In the genomic region with DNA sequence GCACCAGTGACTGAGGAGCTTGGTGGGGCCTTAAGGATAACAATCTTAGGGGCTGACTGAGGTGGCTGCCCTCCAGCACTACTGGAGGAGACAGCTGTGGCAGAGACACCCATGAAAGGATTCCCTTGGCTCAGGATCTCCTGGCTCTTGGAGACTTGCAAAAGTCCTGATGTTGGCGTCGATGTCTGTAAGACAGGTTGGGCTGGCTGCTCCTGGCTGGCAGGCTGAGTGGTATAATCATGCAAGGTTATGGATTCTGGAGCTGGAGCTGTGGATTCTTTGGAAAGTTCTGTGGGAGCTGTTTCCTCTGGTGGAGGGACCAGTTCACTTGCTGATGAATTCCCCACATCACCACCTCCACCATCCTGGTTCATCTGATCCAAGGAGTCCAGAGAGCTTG, we compare ENCODE assay signal across 20 cellular contexts. TPM values are rescaled to one million over a fixed set of nuclear protein-coding genes. Genes with fewer than 3 reads are reported as not detected.
DNase-seq lines count a peak whose midpoint lies in the region; ATAC-seq and TF ChIP-seq lines count a peak whose summit lies in the region.
"Had no signal": no experiment of that assay in that cellular context is flagged by ENCODE, and none has a peak within 500 bp of the region (broad histone marks: within the 10 kb centered on the region; RNA-seq: fewer than 3 reads in every experiment).

No MANE protein-coding gene starts in this region.

- no peaks in the 10 kb centered on the region for H4K20me1 ChIP-seq in mammary epithelial cell (ENCODE audit: insufficient read depth, low read length)

- H3K4me3 ChIP-seq in cardiac muscle cell (no peak overlapping the region), right atrium auricular region (no peak overlapping the region), mammary epithelial cell (replicated peaks in 1 of 3; ENCODE audit: insufficient read depth in 1 of 3, low read depth in 2 of 3, low read length in 3 of 3) (no peak overlapping the region), prostate gland (no peak overlapping the region)
- H3K4me3 ChIP-seq: A549 had no signal

- WGBS in mammary epithelial cell (ENCODE audit: low coverage, missing lambda C conversion rate): 40% methylated on average over 2 of the region's 2 CpGs
- WGBS in prostate gland: 44% methylated on average over 2 of the region's 2 CpGs

- dilution Hi-C loops in mammary epithelial cell (cut with HindIII; ENCODE audit: low sequenced_read_pairs): no loop called here

- no peaks in the 10 kb centered on the region for H3K9me3 Mint-ChIP-seq in activated T-cell treated with anti-CD3 and anti-CD28 coated beads, Interleukin-2, amount 50 U/mL, for 24 hours
- H3K9me3 Mint-ChIP-seq: CD8-positive, alpha-beta T cell; HFFc6 had no signal

- H3K9ac ChIP-seq in mammary epithelial cell (ENCODE audit: insufficient read depth, low read length): no peak overlapping the region

- peaks cover 38% of the 10 kb centered on the region for H3K4me1 Mint-ChIP-seq in activated T-cell treated with anti-CD3 and anti-CD28 coated beads, Interleukin-2, amount 50 U/mL, for 24 hours (ENCODE audit: low read depth)

- H3K4me3 Mint-ChIP-seq in activated T-cell treated with anti-CD3 and anti-CD28 coated beads, Interleukin-2, amount 50 U/mL, for 24 hours: no peak overlapping the region
- H3K4me3 Mint-ChIP-seq: CD8-positive, alpha-beta T cell; HFFc6 had no signal

- no peak overlapping the region for H2AFZ ChIP-seq in mammary epithelial cell (ENCODE audit: low read depth, low read length)

- peaks cover 77% of the 10 kb centered on the region for H3K79me2 ChIP-seq in mammary epithelial cell (ENCODE audit: insufficient read depth, low read length)

- no peak for TF ChIP-seq CTCF in cardiac muscle cell (IDR thresholded peaks at IDR 0.05; ENCODE audit: low read depth, low read length)
- no peak for TF ChIP-seq CTCF in right atrium auricular region (IDR thresholded peaks at IDR 0.05)
- no peak for TF ChIP-seq CTCF in mammary epithelial cell (conservative IDR thresholded peaks at IDR 0.05 in 1 of 2, IDR thresholded peaks at IDR 0.05 in 1 of 2; ENCODE audit: extremely low read depth in 1 of 2, insufficient read depth in 1 of 2, low read depth in 1 of 2, low read length in 2 of 2)
- no peak for TF ChIP-seq CTCF in prostate gland (IDR thresholded peaks at IDR 0.05)

- H3K27ac Mint-ChIP-seq in activated T-cell treated with anti-CD3 and anti-CD28 coated beads, Interleukin-2, amount 50 U/mL, for 24 hours: peak overlapping the region; percentile 56
- H3K27ac Mint-ChIP-seq: CD8-positive, alpha-beta T cell had no signal

- peak overlapping the region; percentile 76 for H3K27ac ChIP-seq in cardiac muscle cell
- H3K27ac ChIP-seq in right atrium auricular region: no peak overlapping the region
- no peak overlapping the region for H3K27ac ChIP-seq in mammary epithelial cell (ENCODE audit: insufficient read depth, low read depth, low read length)
- no peak overlapping the region for H3K27ac ChIP-seq in prostate gland
- H3K27ac ChIP-seq: 22Rv1, A549, HL-60 had no signal

- H3K36me3 Mint-ChIP-seq in activated T-cell treated with anti-CD3 and anti-CD28 coated beads, Interleukin-2, amount 50 U/mL, for 24 hours (ENCODE audit: low read depth): peaks cover 83% of the 10 kb centered on the region

- no peaks in the 10 kb centered on the region for H3K27me3 Mint-ChIP-seq in activated T-cell treated with anti-CD3 and anti-CD28 coated beads, Interleukin-2, amount 50 U/mL, for 24 hours

- H3K36me3 ChIP-seq in cardiac muscle cell (peaks cover 48% of the 10 kb centered on the region), right atrium auricular region (peaks cover 53% of the 10 kb centered on the region), mammary epithelial cell (ENCODE audit: insufficient read depth, low read length) (peaks cover 20% of the 10 kb centered on the region), prostate gland (peaks cover 4 to 23% of the 10 kb centered on the region in 2 donors)

- no peaks in the 10 kb centered on the region for H3K9me3 ChIP-seq in cardiac muscle cell (ENCODE audit: low read depth)
- no peaks in the 10 kb centered on the region for H3K9me3 ChIP-seq in right atrium auricular region
- no peaks in the 10 kb centered on the region for H3K9me3 ChIP-seq in mammary epithelial cell (replicated peaks; ENCODE audit: insufficient read depth, low read length)
- H3K9me3 ChIP-seq in prostate gland: no peaks in the 10 kb centered on the region
- H3K9me3 ChIP-seq: A549 had no signal

- intact Hi-C loops in mammary epithelial cell (cut with micrococcal nuclease): no loop called here
- intact Hi-C loops in prostate gland (cut with DNase I): no loop called here

- H3K27me3 ChIP-seq in cardiac muscle cell (no peaks in the 10 kb centered on the region), right atrium auricular region (no peaks in the 10 kb centered on the region), mammary epithelial cell (ENCODE audit: insufficient read depth, low read length) (no peaks in the 10 kb centered on the region), prostate gland (replicated peaks; ENCODE audit: insufficient read depth) (no peaks in the 10 kb centered on the region)

- TSS peak; percentile 45 for BruUV-seq in mammary epithelial cell (replicated peaks; lab: Mats Ljungman, UMichigan)

- TF ChIP-seq POLR2A in prostate gland (IDR thresholded peaks at IDR 0.05): no peak

- peaks cover 14% of the 10 kb centered on the region for H3K4me1 ChIP-seq in cardiac muscle cell (ENCODE audit: low read depth)
- H3K4me1 ChIP-seq in right atrium auricular region: peaks cover 0 to 15% of the 10 kb centered on the region in 2 donors
- peaks cover 6% of the 10 kb centered on the region for H3K4me1 ChIP-seq in mammary epithelial cell (ENCODE audit: insufficient read depth, low read length)
- H3K4me1 ChIP-seq in prostate gland (replicated peaks): peaks cover 4% of the 10 kb centered on the region

- no peak overlapping the region for H3K4me2 ChIP-seq in mammary epithelial cell (ENCODE audit: insufficient read depth, low read depth, low read length)
- H3K4me2 ChIP-seq: A549 had no signal

- no peak for DNase-seq in activated T-cell treated with anti-CD3 and anti-CD28 coated beads, Interleukin-2, amount 50 U/mL, for 24 hours
- no peak for DNase-seq in activated T-cell treated with anti-CD3 and anti-CD28 coated beads for 4 hours
- no peak for DNase-seq in cardiac muscle cell (ENCODE audit: low read depth in 1 of 2, low spot score in 1 of 2)
- DNase-seq in right atrium auricular region (ENCODE audit: low spot score): no peak
- no peak for DNase-seq in mammary epithelial cell
- peak; percentile 39 for DNase-seq in prostate gland (ENCODE audit: low spot score)
- DNase-seq in left lobe of liver (ENCODE audit: low spot score): no peak
- DNase-seq: AML-193; Calu3; CD8-positive, alpha-beta T cell; DMS79 treated with DMSO at 0.1 percent for 48 hours; GF-D8; GOT3; H7; HFFc6 had no signal

- in situ Hi-C loops in mammary epithelial cell (cut with MboI; ENCODE audit: low sequenced_read_pairs in 2 of 2): no loop called here

- ATAC-seq in left lobe of liver (no peak), GM19455 (IDR thresholded peaks at IDR 0.05; ENCODE audit: unreplicated experiment) (no peak)
- ATAC-seq: A549; CD8-positive, alpha-beta T cell; HCT116 had no signal

- CTCF ChIA-PET in mammary epithelial cell (lab: Charles Lee; ENCODE audit: low non-redundant PET): no interaction called here

RNA-seq across cellular contexts. Expression of gene CHD8, which starts 24.8 kb away (rescaled TPM):
- 59.2 and 71.4 TPM in 2 replicates for total RNA-seq in cardiac muscle cell
- polyA plus RNA-seq in cardiac muscle cell: 25.2 and 36.7 TPM in 2 replicates
- 10 to 100 TPM; 31.9 to 39.1 TPM for total RNA-seq in right atrium auricular region
- 10 to 100 TPM; 69.2 to 76.0 TPM for total RNA-seq in mammary epithelial cell
- polyA plus RNA-seq in mammary epithelial cell: 15.7 TPM
- polyA minus RNA-seq in mammary epithelial cell: 330 TPM
- total RNA-seq in prostate gland: 10 to 100 TPM; 63.6 to 67.0 TPM
- 23.4 TPM for total RNA-seq in left lobe of liver

RNA-seq across cellular contexts. Expression of gene RAB2B, which starts 45.6 kb away (rescaled TPM):
- total RNA-seq in cardiac muscle cell (28.5 and 29.7 TPM in 2 replicates), right atrium auricular region (10 to 100 TPM; 11.8 to 22.2 TPM), mammary epithelial cell (10 to 100 TPM; 17.6 to 21.8 TPM), prostate gland (10 to 100 TPM; 25.1 to 35.9 TPM), left lobe of liver (7.1 TPM)
- polyA plus RNA-seq in cardiac muscle cell (17.8 and 28.5 TPM in 2 replicates), mammary epithelial cell (8.0 TPM)
- polyA minus RNA-seq in mammary epithelial cell: 7.1 TPM

RNA-seq across cellular contexts. Expression of gene TOX4, which starts 45.9 kb away (rescaled TPM):
- total RNA-seq in cardiac muscle cell (34.3 and 37.8 TPM in 2 replicates), right atrium auricular region (10 to 100 TPM; 40.2 to 40.3 TPM), mammary epithelial cell (10 to 100 TPM; 37.7 to 75.8 TPM), prostate gland (10 to 100 TPM; 53.2 to 58.2 TPM), left lobe of liver (28.0 TPM)
- polyA plus RNA-seq in cardiac muscle cell (42.3 and 45.2 TPM in 2 replicates), mammary epithelial cell (82.6 TPM)
- 30.0 TPM for polyA minus RNA-seq in mammary epithelial cell

RNA-seq across cellular contexts. Expression of gene SUPT16H, which starts 47.3 kb away (rescaled TPM):
- total RNA-seq in cardiac muscle cell: 42.5 and 61.2 TPM in 2 replicates
- 61.7 and 86.0 TPM in 2 replicates for polyA plus RNA-seq in cardiac muscle cell
- 10 to 100 TPM; 30.0 to 35.9 TPM for total RNA-seq in right atrium auricular region
- total RNA-seq in mammary epithelial cell: 10 to 100 TPM; 58.3 to 87.2 TPM
- polyA plus RNA-seq in mammary epithelial cell: 58.0 TPM
- 140 TPM for polyA minus RNA-seq in mammary epithelial cell
- 10 to 100 TPM; 50.3 to 83.2 TPM for total RNA-seq in prostate gland
- 14.9 TPM for total RNA-seq in left lobe of liver
